Comparison of ENCODE assay signal across 1 cellular context in the genomic region with DNA sequence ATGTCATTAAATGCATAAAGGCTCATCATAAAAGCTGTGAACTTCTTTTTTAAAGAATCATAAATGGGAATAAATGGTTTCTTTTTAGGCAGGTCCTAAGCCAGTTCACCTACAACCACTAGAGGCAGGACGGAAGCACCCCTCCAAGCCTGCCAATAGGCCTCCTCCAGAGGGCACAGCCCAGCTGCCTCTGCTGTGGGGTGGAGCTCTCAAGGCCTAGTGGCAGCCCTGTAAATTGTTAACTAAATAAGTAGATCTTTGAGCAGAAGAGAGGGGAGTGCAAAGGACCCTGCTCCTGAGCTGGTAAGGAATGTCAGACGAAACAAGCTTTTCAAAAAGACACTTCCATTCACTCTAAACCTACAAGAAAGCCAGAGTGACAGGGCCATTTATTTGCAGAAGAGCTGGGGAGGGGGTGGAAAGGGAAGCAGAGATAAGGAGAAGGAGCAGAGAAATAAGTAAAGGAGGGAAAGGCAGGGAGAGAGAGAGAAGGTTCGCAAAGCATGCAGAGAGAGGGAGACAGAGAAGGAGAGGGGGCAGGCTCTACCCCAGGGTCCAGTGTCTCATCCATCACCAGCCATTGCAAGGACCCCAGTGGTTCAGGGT.
TF ChIP-seq lines count a peak whose summit lies in the region.

No MANE protein-coding gene starts in this region.

TF ChIP-seq in HepG2, 621 proteins besides CTCF, POLR2A, EP300 and RAD21 (continued from another document and continues in another):
- TF ChIP-seq, protein P1, sequence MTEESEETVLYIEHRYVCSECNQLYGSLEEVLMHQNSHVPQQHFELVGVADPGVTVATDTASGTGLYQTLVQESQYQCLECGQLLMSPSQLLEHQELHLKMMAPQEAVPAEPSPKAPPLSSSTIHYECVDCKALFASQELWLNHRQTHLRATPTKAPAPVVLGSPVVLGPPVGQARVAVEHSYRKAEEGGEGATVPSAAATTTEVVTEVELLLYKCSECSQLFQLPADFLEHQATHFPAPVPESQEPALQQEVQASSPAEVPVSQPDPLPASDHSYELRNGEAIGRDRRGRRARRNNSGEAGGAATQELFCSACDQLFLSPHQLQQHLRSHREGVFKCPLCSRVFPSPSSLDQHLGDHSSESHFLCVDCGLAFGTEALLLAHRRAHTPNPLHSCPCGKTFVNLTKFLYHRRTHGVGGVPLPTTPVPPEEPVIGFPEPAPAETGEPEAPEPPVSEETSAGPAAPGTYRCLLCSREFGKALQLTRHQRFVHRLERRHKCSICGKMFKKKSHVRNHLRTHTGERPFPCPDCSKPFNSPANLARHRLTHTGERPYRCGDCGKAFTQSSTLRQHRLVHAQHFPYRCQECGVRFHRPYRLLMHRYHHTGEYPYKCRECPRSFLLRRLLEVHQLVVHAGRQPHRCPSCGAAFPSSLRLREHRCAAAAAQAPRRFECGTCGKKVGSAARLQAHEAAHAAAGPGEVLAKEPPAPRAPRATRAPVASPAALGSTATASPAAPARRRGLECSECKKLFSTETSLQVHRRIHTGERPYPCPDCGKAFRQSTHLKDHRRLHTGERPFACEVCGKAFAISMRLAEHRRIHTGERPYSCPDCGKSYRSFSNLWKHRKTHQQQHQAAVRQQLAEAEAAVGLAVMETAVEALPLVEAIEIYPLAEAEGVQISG (CRISPR knock-in tag; IDR thresholded peaks at IDR 0.05) = peak; percentile 65
- TF ChIP-seq, protein P2, sequence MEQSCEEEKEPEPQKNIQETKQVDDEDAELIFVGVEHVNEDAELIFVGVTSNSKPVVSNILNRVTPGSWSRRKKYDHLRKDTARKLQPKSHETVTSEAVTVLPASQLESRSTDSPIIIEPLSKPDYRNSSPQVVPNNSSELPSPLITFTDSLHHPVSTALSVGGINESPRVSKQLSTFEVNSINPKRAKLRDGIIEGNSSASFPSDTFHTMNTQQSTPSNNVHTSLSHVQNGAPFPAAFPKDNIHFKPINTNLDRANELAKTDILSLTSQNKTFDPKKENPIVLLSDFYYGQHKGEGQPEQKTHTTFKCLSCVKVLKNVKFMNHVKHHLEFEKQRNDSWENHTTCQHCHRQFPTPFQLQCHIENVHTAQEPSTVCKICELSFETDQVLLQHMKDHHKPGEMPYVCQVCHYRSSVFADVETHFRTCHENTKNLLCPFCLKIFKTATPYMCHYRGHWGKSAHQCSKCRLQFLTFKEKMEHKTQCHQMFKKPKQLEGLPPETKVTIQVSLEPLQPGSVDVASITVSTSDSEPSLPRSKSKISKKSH (CRISPR knock-in tag; IDR thresholded peaks at IDR 0.05; ENCODE audit: borderline replicate concordance) = no peak
- TF ChIP-seq MAFG (CRISPR knock-in tag; IDR thresholded peaks at IDR 0.05) (no peak), ZBTB20 (CRISPR knock-in tag; IDR thresholded peaks at IDR 0.05; ENCODE audit: borderline replicate concordance, low read depth) (no peak), ELF1 (CRISPR knock-in tag; IDR thresholded peaks at IDR 0.05) (no peak), HOXD1 (CRISPR knock-in tag; IDR thresholded peaks at IDR 0.05) (no peak), HIVEP1 (CRISPR knock-in tag; IDR thresholded peaks at IDR 0.05) (no peak), KDM5B (CRISPR knock-in tag; IDR thresholded peaks at IDR 0.05; ENCODE audit: borderline replicate concordance) (no peak), PHB2 (IDR thresholded peaks at IDR 0.05; ENCODE audit: partially characterized antibody) (no peak), SOX13 (IDR thresholded peaks at IDR 0.05) (no peak), SOX13 (CRISPR knock-in tag; conservative IDR thresholded peaks at IDR 0.05 in 1 of 2, IDR thresholded peaks at IDR 0.05 in 1 of 2) (peak in 1 of 2 experiments; percentile 13; a peak in 1 of 4 replicates), SRF (IDR thresholded peaks at IDR 0.05; ENCODE audit: low read depth, low read length) (no peak), GATAD2A (CRISPR knock-in tag; IDR thresholded peaks at IDR 0.05) (peak; percentile 52), ZNF460 (CRISPR knock-in tag; IDR thresholded peaks at IDR 0.05; ENCODE audit: borderline replicate concordance) (no peak), ZNF607 (CRISPR knock-in tag; IDR thresholded peaks at IDR 0.05; ENCODE audit: borderline replicate concordance) (no peak), FOXK1 (CRISPR knock-in tag; IDR thresholded peaks at IDR 0.05; ENCODE audit: borderline replicate concordance, low read depth) (no peak), ZNF136 (CRISPR knock-in tag; IDR thresholded peaks at IDR 0.05; ENCODE audit: low read depth) (no peak), ZNF83 (CRISPR knock-in tag; IDR thresholded peaks at IDR 0.05; ENCODE audit: borderline replicate concordance) (no peak), XRCC5 (optimal IDR thresholded peaks at IDR 0.05; ENCODE audit: low read length) (peak; percentile 96), ZNF530 (CRISPR knock-in tag; IDR thresholded peaks at IDR 0.05; ENCODE audit: low read depth) (no peak), ZNF841 (CRISPR knock-in tag; IDR thresholded peaks at IDR 0.05; ENCODE audit: borderline replicate concordance) (no peak), ZNF598 (CRISPR knock-in tag; IDR thresholded peaks at IDR 0.05; ENCODE audit: borderline replicate concordance) (no peak), ZNF724P (CRISPR knock-in tag; IDR thresholded peaks at IDR 0.05; ENCODE audit: borderline replicate concordance) (no peak), RBFOX2 (IDR thresholded peaks at IDR 0.05; ENCODE audit: low read depth, low read length) (no peak), SOX6 (IDR thresholded peaks at IDR 0.05) (no peak), SOX6 (CRISPR knock-in tag; IDR thresholded peaks at IDR 0.05) (no peak), KMT2A (CRISPR knock-in tag; IDR thresholded peaks at IDR 0.05) (no peak), MEIS2 (CRISPR knock-in tag; IDR thresholded peaks at IDR 0.05) (no peak), HNRNPLL (IDR thresholded peaks at IDR 0.05; ENCODE audit: low read depth, low read length, poor library complexity, severe bottlenecking) (no peak), SPEN (CRISPR knock-in tag; IDR thresholded peaks at IDR 0.05; ENCODE audit: low read depth) (peak; percentile 55; the same call in 1 of the 2 replicates), ZNF260 (CRISPR knock-in tag; IDR thresholded peaks at IDR 0.05; ENCODE audit: borderline replicate concordance, low read depth) (no peak), ZNF766 (CRISPR knock-in tag; IDR thresholded peaks at IDR 0.05; ENCODE audit: borderline replicate concordance) (no peak), MEF2D (CRISPR knock-in tag; IDR thresholded peaks at IDR 0.05) (no peak), KDM3A (CRISPR knock-in tag; IDR thresholded peaks at IDR 0.05; ENCODE audit: low read depth) (no peak), ZNF543 (CRISPR knock-in tag; IDR thresholded peaks at IDR 0.05) (peak; percentile 93), GATAD1 (CRISPR knock-in tag; IDR thresholded peaks at IDR 0.05) (no peak), ZNF629 (CRISPR knock-in tag; conservative IDR thresholded peaks at IDR 0.05) (no peak), HNRNPL (IDR thresholded peaks at IDR 0.05; ENCODE audit: low read depth, low read length) (no peak), NFRKB (IDR thresholded peaks at IDR 0.05) (no peak)
- TF ChIP-seq, protein P3, sequence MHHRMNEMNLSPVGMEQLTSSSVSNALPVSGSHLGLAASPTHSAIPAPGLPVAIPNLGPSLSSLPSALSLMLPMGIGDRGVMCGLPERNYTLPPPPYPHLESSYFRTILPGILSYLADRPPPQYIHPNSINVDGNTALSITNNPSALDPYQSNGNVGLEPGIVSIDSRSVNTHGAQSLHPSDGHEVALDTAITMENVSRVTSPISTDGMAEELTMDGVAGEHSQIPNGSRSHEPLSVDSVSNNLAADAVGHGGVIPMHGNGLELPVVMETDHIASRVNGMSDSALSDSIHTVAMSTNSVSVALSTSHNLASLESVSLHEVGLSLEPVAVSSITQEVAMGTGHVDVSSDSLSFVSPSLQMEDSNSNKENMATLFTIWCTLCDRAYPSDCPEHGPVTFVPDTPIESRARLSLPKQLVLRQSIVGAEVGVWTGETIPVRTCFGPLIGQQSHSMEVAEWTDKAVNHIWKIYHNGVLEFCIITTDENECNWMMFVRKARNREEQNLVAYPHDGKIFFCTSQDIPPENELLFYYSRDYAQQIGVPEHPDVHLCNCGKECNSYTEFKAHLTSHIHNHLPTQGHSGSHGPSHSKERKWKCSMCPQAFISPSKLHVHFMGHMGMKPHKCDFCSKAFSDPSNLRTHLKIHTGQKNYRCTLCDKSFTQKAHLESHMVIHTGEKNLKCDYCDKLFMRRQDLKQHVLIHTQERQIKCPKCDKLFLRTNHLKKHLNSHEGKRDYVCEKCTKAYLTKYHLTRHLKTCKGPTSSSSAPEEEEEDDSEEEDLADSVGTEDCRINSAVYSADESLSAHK (CRISPR knock-in tag; IDR thresholded peaks at IDR 0.05; ENCODE audit: borderline replicate concordance) = no peak
- TF ChIP-seq, protein P4, sequence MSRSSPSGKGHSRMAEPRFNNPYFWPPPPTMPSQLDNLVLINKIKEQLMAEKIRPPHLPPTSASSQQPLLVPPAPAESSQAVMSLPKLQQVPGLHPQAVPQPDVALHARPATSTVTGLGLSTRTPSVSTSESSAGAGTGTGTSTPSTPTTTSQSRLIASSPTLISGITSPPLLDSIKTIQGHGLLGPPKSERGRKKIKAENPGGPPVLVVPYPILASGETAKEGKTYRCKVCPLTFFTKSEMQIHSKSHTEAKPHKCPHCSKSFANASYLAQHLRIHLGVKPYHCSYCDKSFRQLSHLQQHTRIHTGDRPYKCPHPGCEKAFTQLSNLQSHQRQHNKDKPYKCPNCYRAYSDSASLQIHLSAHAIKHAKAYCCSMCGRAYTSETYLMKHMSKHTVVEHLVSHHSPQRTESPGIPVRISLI (CRISPR knock-in tag; IDR thresholded peaks at IDR 0.05; ENCODE audit: borderline replicate concordance) = no peak
- TF ChIP-seq, protein P5, sequence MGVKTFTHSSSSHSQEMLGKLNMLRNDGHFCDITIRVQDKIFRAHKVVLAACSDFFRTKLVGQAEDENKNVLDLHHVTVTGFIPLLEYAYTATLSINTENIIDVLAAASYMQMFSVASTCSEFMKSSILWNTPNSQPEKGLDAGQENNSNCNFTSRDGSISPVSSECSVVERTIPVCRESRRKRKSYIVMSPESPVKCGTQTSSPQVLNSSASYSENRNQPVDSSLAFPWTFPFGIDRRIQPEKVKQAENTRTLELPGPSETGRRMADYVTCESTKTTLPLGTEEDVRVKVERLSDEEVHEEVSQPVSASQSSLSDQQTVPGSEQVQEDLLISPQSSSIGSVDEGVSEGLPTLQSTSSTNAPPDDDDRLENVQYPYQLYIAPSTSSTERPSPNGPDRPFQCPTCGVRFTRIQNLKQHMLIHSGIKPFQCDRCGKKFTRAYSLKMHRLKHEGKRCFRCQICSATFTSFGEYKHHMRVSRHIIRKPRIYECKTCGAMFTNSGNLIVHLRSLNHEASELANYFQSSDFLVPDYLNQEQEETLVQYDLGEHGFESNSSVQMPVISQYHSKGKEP (CRISPR knock-in tag; IDR thresholded peaks at IDR 0.05) = no peak
- TF ChIP-seq, protein P6, sequence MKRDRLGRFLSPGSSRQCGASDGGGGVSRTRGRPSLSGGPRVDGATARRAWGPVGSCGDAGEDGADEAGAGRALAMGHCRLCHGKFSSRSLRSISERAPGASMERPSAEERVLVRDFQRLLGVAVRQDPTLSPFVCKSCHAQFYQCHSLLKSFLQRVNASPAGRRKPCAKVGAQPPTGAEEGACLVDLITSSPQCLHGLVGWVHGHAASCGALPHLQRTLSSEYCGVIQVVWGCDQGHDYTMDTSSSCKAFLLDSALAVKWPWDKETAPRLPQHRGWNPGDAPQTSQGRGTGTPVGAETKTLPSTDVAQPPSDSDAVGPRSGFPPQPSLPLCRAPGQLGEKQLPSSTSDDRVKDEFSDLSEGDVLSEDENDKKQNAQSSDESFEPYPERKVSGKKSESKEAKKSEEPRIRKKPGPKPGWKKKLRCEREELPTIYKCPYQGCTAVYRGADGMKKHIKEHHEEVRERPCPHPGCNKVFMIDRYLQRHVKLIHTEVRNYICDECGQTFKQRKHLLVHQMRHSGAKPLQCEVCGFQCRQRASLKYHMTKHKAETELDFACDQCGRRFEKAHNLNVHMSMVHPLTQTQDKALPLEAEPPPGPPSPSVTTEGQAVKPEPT (CRISPR knock-in tag; IDR thresholded peaks at IDR 0.05; ENCODE audit: low read depth) = no peak
- TF ChIP-seq, protein P7, sequence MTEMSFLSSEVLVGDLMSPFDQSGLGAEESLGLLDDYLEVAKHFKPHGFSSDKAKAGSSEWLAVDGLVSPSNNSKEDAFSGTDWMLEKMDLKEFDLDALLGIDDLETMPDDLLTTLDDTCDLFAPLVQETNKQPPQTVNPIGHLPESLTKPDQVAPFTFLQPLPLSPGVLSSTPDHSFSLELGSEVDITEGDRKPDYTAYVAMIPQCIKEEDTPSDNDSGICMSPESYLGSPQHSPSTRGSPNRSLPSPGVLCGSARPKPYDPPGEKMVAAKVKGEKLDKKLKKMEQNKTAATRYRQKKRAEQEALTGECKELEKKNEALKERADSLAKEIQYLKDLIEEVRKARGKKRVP (CRISPR knock-in tag; IDR thresholded peaks at IDR 0.05) = no peak
- TF ChIP-seq, protein P8, sequence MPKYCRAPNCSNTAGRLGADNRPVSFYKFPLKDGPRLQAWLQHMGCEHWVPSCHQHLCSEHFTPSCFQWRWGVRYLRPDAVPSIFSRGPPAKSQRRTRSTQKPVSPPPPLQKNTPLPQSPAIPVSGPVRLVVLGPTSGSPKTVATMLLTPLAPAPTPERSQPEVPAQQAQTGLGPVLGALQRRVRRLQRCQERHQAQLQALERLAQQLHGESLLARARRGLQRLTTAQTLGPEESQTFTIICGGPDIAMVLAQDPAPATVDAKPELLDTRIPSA (CRISPR knock-in tag; IDR thresholded peaks at IDR 0.05; ENCODE audit: borderline replicate concordance) = no peak
- TF ChIP-seq, protein P9, sequence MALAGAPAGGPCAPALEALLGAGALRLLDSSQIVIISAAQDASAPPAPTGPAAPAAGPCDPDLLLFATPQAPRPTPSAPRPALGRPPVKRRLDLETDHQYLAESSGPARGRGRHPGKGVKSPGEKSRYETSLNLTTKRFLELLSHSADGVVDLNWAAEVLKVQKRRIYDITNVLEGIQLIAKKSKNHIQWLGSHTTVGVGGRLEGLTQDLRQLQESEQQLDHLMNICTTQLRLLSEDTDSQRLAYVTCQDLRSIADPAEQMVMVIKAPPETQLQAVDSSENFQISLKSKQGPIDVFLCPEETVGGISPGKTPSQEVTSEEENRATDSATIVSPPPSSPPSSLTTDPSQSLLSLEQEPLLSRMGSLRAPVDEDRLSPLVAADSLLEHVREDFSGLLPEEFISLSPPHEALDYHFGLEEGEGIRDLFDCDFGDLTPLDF (CRISPR knock-in tag; IDR thresholded peaks at IDR 0.05) = no peak
- TF ChIP-seq, protein P10, sequence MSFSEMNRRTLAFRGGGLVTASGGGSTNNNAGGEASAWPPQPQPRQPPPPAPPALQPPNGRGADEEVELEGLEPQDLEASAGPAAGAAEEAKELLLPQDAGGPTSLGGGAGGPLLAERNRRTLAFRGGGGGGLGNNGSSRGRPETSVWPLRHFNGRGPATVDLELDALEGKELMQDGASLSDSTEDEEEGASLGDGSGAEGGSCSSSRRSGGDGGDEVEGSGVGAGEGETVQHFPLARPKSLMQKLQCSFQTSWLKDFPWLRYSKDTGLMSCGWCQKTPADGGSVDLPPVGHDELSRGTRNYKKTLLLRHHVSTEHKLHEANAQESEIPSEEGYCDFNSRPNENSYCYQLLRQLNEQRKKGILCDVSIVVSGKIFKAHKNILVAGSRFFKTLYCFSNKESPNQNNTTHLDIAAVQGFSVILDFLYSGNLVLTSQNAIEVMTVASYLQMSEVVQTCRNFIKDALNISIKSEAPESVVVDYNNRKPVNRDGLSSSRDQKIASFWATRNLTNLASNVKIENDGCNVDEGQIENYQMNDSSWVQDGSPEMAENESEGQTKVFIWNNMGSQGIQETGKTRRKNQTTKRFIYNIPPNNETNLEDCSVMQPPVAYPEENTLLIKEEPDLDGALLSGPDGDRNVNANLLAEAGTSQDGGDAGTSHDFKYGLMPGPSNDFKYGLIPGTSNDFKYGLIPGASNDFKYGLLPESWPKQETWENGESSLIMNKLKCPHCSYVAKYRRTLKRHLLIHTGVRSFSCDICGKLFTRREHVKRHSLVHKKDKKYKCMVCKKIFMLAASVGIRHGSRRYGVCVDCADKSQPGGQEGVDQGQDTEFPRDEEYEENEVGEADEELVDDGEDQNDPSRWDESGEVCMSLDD (CRISPR knock-in tag; IDR thresholded peaks at IDR 0.05; ENCODE audit: borderline replicate concordance) = no peak
